In genomic region chr1:157992031-157992568, GRCh38 we compare ENCODE assay signal across 8 cellular contexts. TPM values are rescaled to one million over a fixed set of nuclear protein-coding genes. Genes with fewer than 3 reads are reported as not detected.
DNase-seq lines count a peak whose midpoint lies in the region; ATAC-seq and TF ChIP-seq lines count a peak whose summit lies in the region.

No MANE protein-coding gene starts in this region.

- CTCF ChIA-PET in AG04449 (lab: Yijun Ruan, JAX) = interaction anchor here (0.8 to 47.5 kb wide), 22 partner anchors 11 to 1014 kb away, joined by 3 to 2279 read pairs (median 58); a partner anchor contains a TSS
- CTCF ChIA-PET in activated CD8-positive, alpha-beta T cell treated with anti-CD3 and anti-CD28 coated beads for 36 hours (lab: Charles Lee) = interaction anchor here (0.6 to 6.8 kb wide), 35 partner anchors 8 to 129 kb away, joined by 3 to 187 read pairs (median 6); no protein-coding TSS in a partner anchor
- CTCF ChIA-PET in naive thymus-derived CD4-positive, alpha-beta T cell (lab: Charles Lee) = interaction anchor here (0.6 to 3.1 kb wide), 3 partner anchors 130 to 1090 kb away, joined by 3 to 13 read pairs (median 9); no protein-coding TSS in a partner anchor

- TF ChIP-seq POLR2A in thyroid gland (IDR thresholded peaks at IDR 0.05) = no peak

- no peaks in the 10 kb centered on the region for H3K27me3 ChIP-seq in naive thymus-derived CD4-positive, alpha-beta T cell (ENCODE audit: control insufficient read depth in 2 of 2, insufficient read depth in 2 of 2, low read length in 2 of 2)
- no peaks in the 10 kb centered on the region for H3K27me3 ChIP-seq in thyroid gland

- H3K9me3 Mint-ChIP-seq in activated CD8-positive, alpha-beta T cell treated with anti-CD3 and anti-CD28 coated beads for 36 hours = no peaks in the 10 kb centered on the region
- peaks cover 0 to 3% (median 0%) of the 10 kb centered on the region in 11 donors for H3K9me3 Mint-ChIP-seq in naive thymus-derived CD4-positive, alpha-beta T cell

- POLR2A ChIA-PET in AG04449 (lab: Yijun Ruan, JAX) = interaction anchor here (0.7 to 3.0 kb wide), 5 partner anchors 19 to 46 kb away, joined by 3 to 10 read pairs (median 6); no protein-coding TSS in a partner anchor
- POLR2A ChIA-PET in activated CD8-positive, alpha-beta T cell treated with anti-CD3 and anti-CD28 coated beads for 36 hours (lab: Charles Lee) = no interaction called here
- POLR2A ChIA-PET in naive thymus-derived CD4-positive, alpha-beta T cell (lab: Charles Lee) = no interaction called here

- H3K4me3 ChIP-seq in AG04449 (ENCODE audit: low read depth, low read length) (no peak overlapping the region), GM12875 (ENCODE audit: low read depth, low read length) (no peak overlapping the region), thyroid gland (replicated peaks in 1 of 3) (no peak overlapping the region)
- no peak overlapping the region for H3K4me3 ChIP-seq in naive thymus-derived CD4-positive, alpha-beta T cell (ENCODE audit: low read length)

- H3K27ac ChIP-seq in naive thymus-derived CD4-positive, alpha-beta T cell (ENCODE audit: low read depth, low read length) = no peak overlapping the region
- H3K27ac ChIP-seq in thyroid gland = peak overlapping the region in 2 of 3 donors; percentile 82 to 89

- no peaks in the 10 kb centered on the region for H3K9me3 ChIP-seq in naive thymus-derived CD4-positive, alpha-beta T cell (ENCODE audit: control insufficient read depth in 2 of 3, low read length in 3 of 3)
- no peaks in the 10 kb centered on the region for H3K9me3 ChIP-seq in thyroid gland

- H3K4me3 Mint-ChIP-seq in activated CD8-positive, alpha-beta T cell treated with anti-CD3 and anti-CD28 coated beads for 36 hours = no peak overlapping the region
- H3K4me3 Mint-ChIP-seq in naive thymus-derived CD4-positive, alpha-beta T cell = peak overlapping the region in 6 of 10 donors; percentile 18 to 64 (median 44)

- TF ChIP-seq CTCF in AG04449 (IDR thresholded peaks at IDR 0.05; ENCODE audit: insufficient read depth, low read length, missing control alignments) (peak; percentile 95), GM12875 (IDR thresholded peaks at IDR 0.05; ENCODE audit: borderline replicate concordance, insufficient read depth, low read depth, low read length) (peak; percentile 86), thyroid gland (IDR thresholded peaks at IDR 0.05) (peak; percentile 73 to 98 (median 96))
- TF ChIP-seq CTCF in activated CD8-positive, alpha-beta T cell treated with anti-CD3 and anti-CD28 coated beads for 36 hours (IDR thresholded peaks at IDR 0.05) = peak; percentile 91

- WGBS in thyroid gland, 2 donors = 13 to 17% methylated on average over 7 of the region's 7 CpGs

- DNase-seq in AG04449 (ENCODE audit: low read depth, low spot score) (no peak), NCI-H446 treated with DMSO at 0.1 percent for 48 hours (lab: John Stamatoyannopoulos, UW) (peak; percentile 61), thyroid gland (peak; percentile 69 to 74)
- peak; percentile 67 for DNase-seq in activated CD8-positive, alpha-beta T cell treated with anti-CD3 and anti-CD28 coated beads for 36 hours
- peak in 5 of 9 donors; percentile 11 to 32 (median 29) for DNase-seq in naive thymus-derived CD4-positive, alpha-beta T cell

- intact Hi-C loops in activated CD8-positive, alpha-beta T cell treated with anti-CD3 and anti-CD28 coated beads for 36 hours (cut with micrococcal nuclease) = loop anchor here (5.0 kb wide), 1 partner anchor 130 kb away; no protein-coding TSS in a partner anchor
- intact Hi-C loops in naive thymus-derived CD4-positive, alpha-beta T cell (cut with micrococcal nuclease) = loop anchor here (1.0 to 10.0 kb wide), 3 partner anchors 133 to 1095 kb away; partner anchors contain the start of gene AIM2 (in 1 of the 2)
- intact Hi-C loops in thyroid gland (cut with DNase I) = loop anchor here (5.0 kb wide), 2 partner anchors 40 to 125 kb away; no protein-coding TSS in a partner anchor

- ATAC-seq in activated CD8-positive, alpha-beta T cell treated with anti-CD3 and anti-CD28 coated beads for 36 hours = peak; percentile 70
- ATAC-seq in esophagus mucosa = peak; percentile 71
- peak; percentile 64 for ATAC-seq in naive thymus-derived CD4-positive, alpha-beta T cell
- ATAC-seq in HG03432 (IDR thresholded peaks at IDR 0.05; ENCODE audit: unreplicated experiment) = no peak

- H3K4me1 ChIP-seq in naive thymus-derived CD4-positive, alpha-beta T cell (ENCODE audit: control insufficient read depth in 2 of 2, insufficient read depth in 2 of 2, low read length in 2 of 2) = no peaks in the 10 kb centered on the region
- H3K4me1 ChIP-seq in thyroid gland = peaks cover 10 to 23% of the 10 kb centered on the region in 2 donors

- peaks cover 6% of the 10 kb centered on the region for H3K4me1 Mint-ChIP-seq in activated CD8-positive, alpha-beta T cell treated with anti-CD3 and anti-CD28 coated beads for 36 hours (ENCODE audit: low read depth)
- H3K4me1 Mint-ChIP-seq in naive thymus-derived CD4-positive, alpha-beta T cell = peaks cover 0 to 19% (median 11%) of the 10 kb centered on the region in 7 donors

- peaks cover 40% of the 10 kb centered on the region for H3K27me3 Mint-ChIP-seq in activated CD8-positive, alpha-beta T cell treated with anti-CD3 and anti-CD28 coated beads for 36 hours
- peaks cover 43 to 64% (median 51%) of the 10 kb centered on the region in 5 donors for H3K27me3 Mint-ChIP-seq in naive thymus-derived CD4-positive, alpha-beta T cell

- H3K27ac Mint-ChIP-seq in activated CD8-positive, alpha-beta T cell treated with anti-CD3 and anti-CD28 coated beads for 36 hours = no peak overlapping the region
- no peak overlapping the region for H3K27ac Mint-ChIP-seq in naive thymus-derived CD4-positive, alpha-beta T cell

- H3K36me3 Mint-ChIP-seq in activated CD8-positive, alpha-beta T cell treated with anti-CD3 and anti-CD28 coated beads for 36 hours (ENCODE audit: low read depth) = no peaks in the 10 kb centered on the region
- no peaks in the 10 kb centered on the region for H3K36me3 Mint-ChIP-seq in naive thymus-derived CD4-positive, alpha-beta T cell

- H3K36me3 ChIP-seq in naive thymus-derived CD4-positive, alpha-beta T cell (ENCODE audit: control insufficient read depth in 2 of 3, insufficient read depth in 3 of 3, low read length in 3 of 3) = no peaks in the 10 kb centered on the region
- H3K36me3 ChIP-seq in thyroid gland = no peaks in the 10 kb centered on the region

RNA-seq across cellular contexts. Expression of gene KIRREL1, which starts 1.3 kb away (rescaled TPM):
- total RNA-seq in activated CD8-positive, alpha-beta T cell treated with anti-CD3 and anti-CD28 coated beads for 36 hours = under 1 TPM; 0.11 to 0.16 TPM
- total RNA-seq in esophagus mucosa = 9.9 TPM
- not detected for total RNA-seq in naive thymus-derived CD4-positive, alpha-beta T cell
- not detected for polyA plus RNA-seq in naive thymus-derived CD4-positive, alpha-beta T cell
- total RNA-seq in thyroid gland = 10 to 100 TPM; 22.7 to 27.5 (median 24.1) TPM
